Comparison of ENCODE assay signal across 25 cellular contexts in the genomic region with DNA sequence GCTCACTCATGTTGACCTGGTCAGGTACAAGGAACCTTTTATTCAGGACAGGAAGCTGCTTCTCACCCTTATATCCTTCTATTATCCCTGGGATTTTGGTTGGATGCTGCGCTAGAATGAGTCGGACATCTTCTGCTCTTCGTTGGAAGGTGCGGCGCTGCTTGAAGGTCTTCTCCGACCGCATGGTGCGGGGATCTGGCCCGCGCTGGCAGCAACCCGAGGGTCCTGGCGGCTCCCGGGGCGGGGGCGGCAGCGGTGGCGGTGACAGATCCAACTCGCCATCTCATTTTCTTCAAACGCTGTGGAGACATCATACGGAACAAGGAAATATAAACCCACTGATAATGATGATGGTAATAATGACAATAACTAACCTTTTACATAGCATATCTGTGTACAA.
"Had no signal": no experiment of that assay in that cellular context is flagged by ENCODE, and none has a peak within 500 bp of the region (broad histone marks: within the 10 kb centered on the region; RNA-seq: fewer than 3 reads in every experiment).

No MANE protein-coding gene starts in this region.

- FAIRE-seq: colon, endothelial cell of umbilical vein, frontal cortex, islet of Langerhans, keratinocyte had no signal

- H3K27ac ChIP-seq: coronary artery, dorsolateral prefrontal cortex, esophagus muscularis mucosa, foreskin keratinocyte, gastroesophageal sphincter, heart right ventricle, left ventricle myocardium inferior, lower lobe of right lung had no signal

- H3K27me3 Mint-ChIP-seq: naive B cell had no signal

- H3K27me3 ChIP-seq: dorsolateral prefrontal cortex, esophagus muscularis mucosa, foreskin keratinocyte, gastroesophageal sphincter, heart right ventricle had no signal

- H3K4me3 ChIP-seq: coronary artery, dorsolateral prefrontal cortex, esophagus muscularis mucosa, gastroesophageal sphincter, heart right ventricle, left ventricle myocardium inferior, lower lobe of right lung, mucosa of descending colon had no signal

- DNase-seq: dermis blood vessel endothelial cell; dorsolateral prefrontal cortex; effector CD4-positive, alpha-beta T cell; effector memory CD4-positive, alpha-beta T cell; foreskin keratinocyte; heart right ventricle; hippocampal formation; kidney glomerular epithelial cell; left colon; left ventricle myocardium inferior; lower lobe of right lung; mesenchymal stem cell; mucosa of descending colon; naive B cell; naive thymus-derived CD8-positive, alpha-beta T cell had no signal

- ATAC-seq: foreskin keratinocyte; gastroesophageal sphincter; heart right ventricle; left colon; left lobe of liver; lower lobe of right lung; mucosa of descending colon; naive thymus-derived CD8-positive, alpha-beta T cell had no signal

- H3K4me3 Mint-ChIP-seq: mesothelial cell of epicardium; naive B cell; naive thymus-derived CD8-positive, alpha-beta T cell had no signal

- H3K27ac Mint-ChIP-seq: mesothelial cell of epicardium; naive B cell; naive thymus-derived CD8-positive, alpha-beta T cell had no signal

- H3K4me1 Mint-ChIP-seq: mesothelial cell of epicardium; naive B cell; naive thymus-derived CD8-positive, alpha-beta T cell had no signal

- H3K9me3 Mint-ChIP-seq: mesothelial cell of epicardium; naive B cell; naive thymus-derived CD8-positive, alpha-beta T cell had no signal

- H3K36me3 Mint-ChIP-seq: mesothelial cell of epicardium; naive B cell; naive thymus-derived CD8-positive, alpha-beta T cell had no signal

- H3K4me1 ChIP-seq: esophagus muscularis mucosa, gastroesophageal sphincter, heart right ventricle, left ventricle myocardium inferior, lower lobe of right lung had no signal

- H3K36me3 ChIP-seq: esophagus muscularis mucosa, gastroesophageal sphincter, heart right ventricle, left ventricle myocardium inferior, lower lobe of right lung had no signal

- H3K9me3 ChIP-seq: esophagus muscularis mucosa, gastroesophageal sphincter, heart right ventricle, left ventricle myocardium inferior, lower lobe of right lung, mucosa of descending colon had no signal
